In genomic region chr15:85380860-85381535, GRCh38 we compare ENCODE assay signal across 8 cellular contexts. TPM values are rescaled to one million over a fixed set of nuclear protein-coding genes. Genes with fewer than 3 reads are reported as not detected.
DNase-seq lines count a peak whose midpoint lies in the region; ATAC-seq and TF ChIP-seq lines count a peak whose summit lies in the region.

No MANE protein-coding gene starts in this region.

- in situ Hi-C loops in transverse colon (cut with MboI; ENCODE audit: low pct_ligation_motif_present in 1 of 4, low pct_unique_long_range_greater_than_20kb in 1 of 4, low sequenced_read_pairs in 3 of 4) = no loop called here

- peaks cover 10 to 33% (median 22%) of the 10 kb centered on the region in 4 donors for H3K4me1 ChIP-seq in transverse colon

- H3K4me3 ChIP-seq in H7 (ENCODE audit: insufficient read depth, low read depth, low read length) = peak overlapping the region; percentile 76
- H3K4me3 ChIP-seq in NB4 (ENCODE audit: low read depth, low read length) = peak overlapping the region; percentile 59
- peak overlapping the region; percentile 72 for H3K4me3 ChIP-seq in fibroblast of mammary gland (ENCODE audit: control insufficient read depth, low read depth, low read length)
- peak overlapping the region; percentile 51 to 95 (median 81) for H3K4me3 ChIP-seq in transverse colon

- H3K9me3 ChIP-seq in transverse colon = no peaks in the 10 kb centered on the region

- TF ChIP-seq CTCF in NB4 (IDR thresholded peaks at IDR 0.05; ENCODE audit: low read depth, low read length) (no peak), fibroblast of mammary gland (conservative IDR thresholded peaks at IDR 0.05; ENCODE audit: control insufficient read depth, insufficient read depth, low read depth, low read length) (no peak), omental fat pad (IDR thresholded peaks at IDR 0.05) (no peak), transverse colon (IDR thresholded peaks at IDR 0.05) (no peak)

- ATAC-seq in omental fat pad (ENCODE audit: low FRiP score) = peak; percentile 80

- no peaks in the 10 kb centered on the region for H3K36me3 ChIP-seq in H7 (replicated peaks; ENCODE audit: control insufficient read depth, insufficient read depth, low read length)
- no peaks in the 10 kb centered on the region for H3K36me3 ChIP-seq in transverse colon

- intact Hi-C loops in transverse colon (cut with DNase I; ENCODE audit: low total_unique reads) = no loop called here

- H3K27me3 ChIP-seq in H7 (ENCODE audit: control insufficient read depth, insufficient read depth, low read length) (no peaks in the 10 kb centered on the region), transverse colon (no peaks in the 10 kb centered on the region)

- peak; percentile 70 for DNase-seq in GM03348 (ENCODE audit: low spot score)
- peak; percentile 92 for DNase-seq in H7
- no peak for DNase-seq in NB4 (ENCODE audit: low read depth)
- DNase-seq in activated T-cell treated with anti-CD3 and anti-CD28 coated beads for 48 hours (ENCODE audit: low read depth) = peak; percentile 48
- DNase-seq in fibroblast of mammary gland (ENCODE audit: low read depth) = no peak
- no peak for DNase-seq in omental fat pad (ENCODE audit: low spot score)
- DNase-seq in transverse colon = peak; percentile 66
- DNase-seq in SKM-1 (lab: John Stamatoyannopoulos, UW; ENCODE audit: unreplicated experiment) = no peak

- 0 to 1% methylated on average over 31 of the region's 84 CpGs for WGBS in transverse colon (ENCODE audit: low coverage in 1 of 2), 2 donors

- TF ChIP-seq EP300 in transverse colon (IDR thresholded peaks at IDR 0.05; ENCODE audit: low read depth) = no peak

- H3K27ac ChIP-seq in transverse colon = peak overlapping the region; percentile 93 to 99 (median 98)

- TF ChIP-seq POLR2A in NB4 (IDR thresholded peaks at IDR 0.05; ENCODE audit: extremely low read depth, insufficient read length) (no peak), transverse colon (IDR thresholded peaks at IDR 0.05) (no peak)

RNA-seq across cellular contexts. Expression of gene AKAP13, which starts 0.6 kb away (rescaled TPM):
- 26.2 and 32.7 TPM in 2 replicates for total RNA-seq in H7 (2014; rRNA removed; shearing (Covaris generic))
- total RNA-seq in omental fat pad = 100 to 1,000 TPM; 162 to 301 (median 216) TPM
- 100 to 1,000 TPM; 206 to 291 (median 214) TPM for total RNA-seq in transverse colon

Comparison
In these comparisons a context has a peak if more than half of its experiments do, and no peak if none do; other contexts are left out.
1. DNase-seq: peak in GM03348 (single experiment), H7 (single experiment), activated T-cell treated with anti-CD3 and anti-CD28 coated beads for 48 hours (single experiment) and transverse colon (single experiment); none in NB4 (single experiment), fibroblast of mammary gland (single experiment), omental fat pad (single experiment) and SKM-1 (single experiment).
2. Peak in every context shown above with its lines, with median percentiles within 50 percentile points of each other: H3K4me3 ChIP-seq.